In the genomic region with DNA sequence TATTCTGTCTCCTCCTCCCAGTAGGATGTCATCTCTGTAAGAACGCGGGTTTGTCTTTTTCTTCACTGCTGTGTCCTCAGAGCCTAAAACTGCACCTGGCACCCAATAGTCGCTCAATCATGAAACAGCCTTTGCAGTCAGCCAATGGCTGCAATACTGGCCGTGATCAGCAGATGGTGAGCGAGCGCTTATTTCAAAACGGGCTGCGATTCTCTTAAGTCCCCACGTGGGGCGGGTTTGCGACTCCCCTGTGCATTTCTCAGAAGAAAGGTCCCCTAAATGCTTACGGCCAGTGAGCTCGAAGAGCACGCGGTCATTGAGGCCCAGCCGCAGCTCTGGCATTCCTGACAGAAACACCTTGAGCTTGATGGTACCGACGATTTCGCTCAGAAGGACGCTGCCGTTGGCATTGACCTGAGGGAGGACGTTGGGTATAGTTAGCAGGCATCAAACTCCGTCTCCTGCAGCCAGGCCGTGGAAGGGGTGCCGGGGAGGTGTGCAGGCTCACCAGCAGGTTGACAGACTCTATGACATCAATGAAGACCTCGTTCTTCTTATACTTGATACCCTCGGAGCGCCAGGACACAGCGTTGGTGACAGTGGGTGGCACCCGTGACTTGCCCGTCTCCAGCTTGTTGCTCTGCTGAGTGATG, we compare ENCODE assay signal across 9 cellular contexts. TPM values are rescaled to one million over a fixed set of nuclear protein-coding genes. Genes with fewer than 3 reads are reported as not detected.
DNase-seq lines count a peak whose midpoint lies in the region; ATAC-seq, FAIRE-seq and TF ChIP-seq lines count a peak whose summit lies in the region.
"Had no signal": no experiment of that assay in that cellular context is flagged by ENCODE, and none has a peak within 500 bp of the region (broad histone marks: within the 10 kb centered on the region; RNA-seq: fewer than 3 reads in every experiment).

No MANE protein-coding gene starts in this region.

- H4K20me1 ChIP-seq in OCI-LY1 (ENCODE audit: insufficient read depth, low read length) = no peaks in the 10 kb centered on the region

- no peak overlapping the region for H3K27ac ChIP-seq in OCI-LY1 (ENCODE audit: low read depth, low read length, poor library complexity, severe bottlenecking)
- H3K27ac ChIP-seq in epithelial cell of prostate = no peak overlapping the region

- H3K9ac ChIP-seq in OCI-LY1 (ENCODE audit: low read length) = peak overlapping the region; percentile 42; the same call in 1 of the 2 replicates

- H3K4me3 ChIP-seq in OCI-LY1 (ENCODE audit: low read depth, low read length, poor library complexity, severe bottlenecking) = peak overlapping the region; percentile 42

- H2AFZ ChIP-seq in OCI-LY1 (ENCODE audit: low read length) = no peak overlapping the region

- no peaks in the 10 kb centered on the region for H3K9me3 ChIP-seq in OCI-LY1 (ENCODE audit: low read length)

- intact Hi-C loops in Calu3 (cut with micrococcal nuclease; ENCODE audit: unreplicated experiment) = loop anchor here (1.0 to 2.0 kb wide), 2 partner anchors 63 to 118 kb away; no protein-coding TSS in a partner anchor

- H3K4me1 ChIP-seq in OCI-LY1 (ENCODE audit: insufficient read depth, low read length, severe bottlenecking) = peaks cover 6% of the 10 kb centered on the region

- no peaks in the 10 kb centered on the region for H3K79me2 ChIP-seq in OCI-LY1 (ENCODE audit: insufficient read depth, low read length)

- peak; percentile 26 for FAIRE-seq in HTR-8/SVneo (lab: Jason Lieb, UNC)

- H3K4me3 Mint-ChIP-seq in Calu3 (ENCODE audit: low read depth, unreplicated experiment) = no peak overlapping the region
- H3K4me3 Mint-ChIP-seq in activated CD8-positive, alpha-beta memory T cell treated with anti-CD3 and anti-CD28 coated beads, Interleukin-2, amount 10 ng/mL, durations not matched to agents 7 days and 5 days = no peak overlapping the region
- H3K4me3 Mint-ChIP-seq: activated naive CD8-positive, alpha-beta T cell had no signal

- DNase-seq in Calu3 (peak; percentile 78), HTR-8/SVneo (ENCODE audit: insufficient read length, low spot score) (peak; percentile 81), epithelial cell of prostate (ENCODE audit: low read depth, low spot score) (peak; percentile 34), myocyte (ENCODE audit: low read depth) (peak; percentile 92)
- peak; percentile 94 for DNase-seq in activated CD8-positive, alpha-beta memory T cell treated with anti-CD3 and anti-CD28 coated beads, Interleukin-2, amount 10 ng/mL, durations not matched to agents 7 days and 5 days
- DNase-seq in stimulated activated CD8-positive, alpha-beta memory T cell treated with anti-CD3 and anti-CD28 coated beads, Interleukin-4, amount 100 ng/mL, for 4 hours (ENCODE audit: low read depth in 2 of 2, low spot score in 1 of 2) = peak; percentile 77 to 90

- CTCF ChIA-PET in Calu3 (lab: Charles Lee) = interaction anchor here (0.6 to 3.0 kb wide), 8 partner anchors 60 to 140 kb away, joined by 3 to 46 read pairs (median 6); no protein-coding TSS in a partner anchor
- CTCF ChIA-PET in activated CD8-positive, alpha-beta memory T cell treated with anti-CD3 and anti-CD28 coated beads, Interleukin-2, amount 10 ng/mL, durations not matched to agents 7 days and 5 days (lab: Charles Lee) = interaction anchor here (0.6 to 8.2 kb wide), 49 partner anchors 9 to 286 kb away, joined by 3 to 281 read pairs (median 6); a partner anchor contains a TSS

- H3K36me3 ChIP-seq in OCI-LY1 (ENCODE audit: insufficient read depth, low read length) = no peaks in the 10 kb centered on the region

- no peaks in the 10 kb centered on the region for H3K4me1 Mint-ChIP-seq in Calu3 (ENCODE audit: low read depth, unreplicated experiment)
- peaks cover 20% of the 10 kb centered on the region for H3K4me1 Mint-ChIP-seq in activated CD8-positive, alpha-beta memory T cell treated with anti-CD3 and anti-CD28 coated beads, Interleukin-2, amount 10 ng/mL, durations not matched to agents 7 days and 5 days

- H3F3A ChIP-seq in OCI-LY1 (ENCODE audit: insufficient read depth, low read length) = no peaks in the 10 kb centered on the region

- H3K27ac Mint-ChIP-seq in Calu3 (ENCODE audit: unreplicated experiment) = no peak overlapping the region
- no peak overlapping the region for H3K27ac Mint-ChIP-seq in activated CD8-positive, alpha-beta memory T cell treated with anti-CD3 and anti-CD28 coated beads, Interleukin-2, amount 10 ng/mL, durations not matched to agents 7 days and 5 days
- H3K27ac Mint-ChIP-seq: activated naive CD8-positive, alpha-beta T cell had no signal

- H3K4me2 ChIP-seq in OCI-LY1 (ENCODE audit: low read length) = peak overlapping the region; percentile 75

- peak; percentile 95 for TF ChIP-seq CTCF in Calu3 (IDR thresholded peaks at IDR 0.05; ENCODE audit: unreplicated experiment)
- peak; percentile 99 for TF ChIP-seq CTCF in OCI-LY1 (IDR thresholded peaks at IDR 0.05; ENCODE audit: low read length)

- no peaks in the 10 kb centered on the region for H3K9me2 ChIP-seq in OCI-LY1 (ENCODE audit: low read depth, low read length)

- H3K36me3 Mint-ChIP-seq in Calu3 (ENCODE audit: insufficient read depth, unreplicated experiment) = peaks cover 29% of the 10 kb centered on the region
- no peaks in the 10 kb centered on the region for H3K36me3 Mint-ChIP-seq in activated CD8-positive, alpha-beta memory T cell treated with anti-CD3 and anti-CD28 coated beads, Interleukin-2, amount 10 ng/mL, durations not matched to agents 7 days and 5 days
- H3K36me3 Mint-ChIP-seq: activated naive CD8-positive, alpha-beta T cell had no signal

- H3K27me3 ChIP-seq in OCI-LY1 (ENCODE audit: insufficient read depth, low read length) = peaks cover 5% of the 10 kb centered on the region; the same call in 1 of the 2 replicates

- H3K9me3 Mint-ChIP-seq in Calu3 (ENCODE audit: low read depth, unreplicated experiment) = no peaks in the 10 kb centered on the region
- H3K9me3 Mint-ChIP-seq in activated CD8-positive, alpha-beta memory T cell treated with anti-CD3 and anti-CD28 coated beads, Interleukin-2, amount 10 ng/mL, durations not matched to agents 7 days and 5 days (ENCODE audit: low read depth) = no peaks in the 10 kb centered on the region

- ATAC-seq in activated CD8-positive, alpha-beta memory T cell treated with anti-CD3 and anti-CD28 coated beads, Interleukin-2, amount 10 ng/mL, durations not matched to agents 7 days and 5 days = peak; percentile 96
- no peak for ATAC-seq in GM21447 (IDR thresholded peaks at IDR 0.05; ENCODE audit: unreplicated experiment)

- no peaks in the 10 kb centered on the region for H3K27me3 Mint-ChIP-seq in Calu3 (ENCODE audit: unreplicated experiment)
- H3K27me3 Mint-ChIP-seq in activated CD8-positive, alpha-beta memory T cell treated with anti-CD3 and anti-CD28 coated beads, Interleukin-2, amount 10 ng/mL, durations not matched to agents 7 days and 5 days = no peaks in the 10 kb centered on the region
- H3K27me3 Mint-ChIP-seq: activated naive CD8-positive, alpha-beta T cell had no signal

- no TSS peak for BruUV-seq in Calu3 (replicated peaks; lab: Mats Ljungman, UMichigan)

RNA-seq across cellular contexts. Expression of a gene that starts 6.0 kb away (rescaled TPM):
- total RNA-seq in Calu3 (2022) (73.7 and 77.9 TPM in 2 replicates), myocyte (1.6 TPM in 1 of 2 replicates, not detected in the other)
- not detected for total RNA-seq in activated CD8-positive, alpha-beta memory T cell treated with anti-CD3 and anti-CD28 coated beads, Interleukin-2, amount 10 ng/mL, durations not matched to agents 7 days and 5 days
- 1.6 TPM for polyA plus RNA-seq in myocyte (2012)

RNA-seq across cellular contexts. Expression of a gene that starts 12.3 kb away (rescaled TPM):
- total RNA-seq in Calu3 (2022) (4.2 and 4.4 TPM in 2 replicates), myocyte (10.2 and 16.5 TPM in 2 replicates)
- total RNA-seq in activated CD8-positive, alpha-beta memory T cell treated with anti-CD3 and anti-CD28 coated beads, Interleukin-2, amount 10 ng/mL, durations not matched to agents 7 days and 5 days = 10 to 100 TPM; 40.9 to 73.3 TPM
- polyA plus RNA-seq in myocyte (2012) = 11.9 TPM

RNA-seq across cellular contexts. Expression of a gene that starts 15.3 kb away (rescaled TPM):
- total RNA-seq in Calu3 (2022) (29.6 and 30.8 TPM in 2 replicates), myocyte (13.9 and 22.1 TPM in 2 replicates)
- total RNA-seq in activated CD8-positive, alpha-beta memory T cell treated with anti-CD3 and anti-CD28 coated beads, Interleukin-2, amount 10 ng/mL, durations not matched to agents 7 days and 5 days = 10 to 100 TPM; 68.1 to 72.2 TPM
- 19.5 TPM for polyA plus RNA-seq in myocyte (2012)

RNA-seq across cellular contexts. Expression of a gene that starts 37.4 kb away (rescaled TPM):
- total RNA-seq in Calu3 (2022) (18.7 and 24.5 TPM in 2 replicates), myocyte (36.8 and 52.8 TPM in 2 replicates)
- 10 to 100 TPM; 48.3 to 57.8 TPM for total RNA-seq in activated CD8-positive, alpha-beta memory T cell treated with anti-CD3 and anti-CD28 coated beads, Interleukin-2, amount 10 ng/mL, durations not matched to agents 7 days and 5 days
- 33.2 TPM for polyA plus RNA-seq in myocyte (2012)

RNA-seq across cellular contexts. Expression of a gene that starts 44.2 kb away (rescaled TPM):
- total RNA-seq in Calu3 (2022) (130 and 151 TPM in 2 replicates), myocyte (81.9 and 100 TPM in 2 replicates)
- total RNA-seq in activated CD8-positive, alpha-beta memory T cell treated with anti-CD3 and anti-CD28 coated beads, Interleukin-2, amount 10 ng/mL, durations not matched to agents 7 days and 5 days = 10 to 100 TPM; 83.4 to 86.8 TPM
- 231 TPM for polyA plus RNA-seq in myocyte (2012)

Comparison
In these comparisons a context has a peak if more than half of its experiments do, and no peak if none do; other contexts are left out.
1. DNase-seq: peak in every context shown above with its lines; median percentile 94 in activated CD8-positive, alpha-beta memory T cell treated with anti-CD3 and anti-CD28 coated beads, Interleukin-2, amount 10 ng/mL, durations not matched to agents 7 days and 5 days; 92 in myocyte; 84 in stimulated activated CD8-positive, alpha-beta memory T cell treated with anti-CD3 and anti-CD28 coated beads, Interleukin-4, amount 100 ng/mL, for 4 hours; 81 in HTR-8/SVneo; 78 in Calu3; 34 in epithelial cell of prostate.
2. RNA of a gene that starts 6.0 kb away (total RNA-seq): 73.7 to 77.9 TPM in Calu3; not detected in activated CD8-positive, alpha-beta memory T cell treated with anti-CD3 and anti-CD28 coated beads, Interleukin-2, amount 10 ng/mL, durations not matched to agents 7 days and 5 days and 1.6 TPM in myocyte; every median in the first group is over 10 times any median in the second.